ENCODE assay signal across 8 cellular contexts in the genomic region with DNA sequence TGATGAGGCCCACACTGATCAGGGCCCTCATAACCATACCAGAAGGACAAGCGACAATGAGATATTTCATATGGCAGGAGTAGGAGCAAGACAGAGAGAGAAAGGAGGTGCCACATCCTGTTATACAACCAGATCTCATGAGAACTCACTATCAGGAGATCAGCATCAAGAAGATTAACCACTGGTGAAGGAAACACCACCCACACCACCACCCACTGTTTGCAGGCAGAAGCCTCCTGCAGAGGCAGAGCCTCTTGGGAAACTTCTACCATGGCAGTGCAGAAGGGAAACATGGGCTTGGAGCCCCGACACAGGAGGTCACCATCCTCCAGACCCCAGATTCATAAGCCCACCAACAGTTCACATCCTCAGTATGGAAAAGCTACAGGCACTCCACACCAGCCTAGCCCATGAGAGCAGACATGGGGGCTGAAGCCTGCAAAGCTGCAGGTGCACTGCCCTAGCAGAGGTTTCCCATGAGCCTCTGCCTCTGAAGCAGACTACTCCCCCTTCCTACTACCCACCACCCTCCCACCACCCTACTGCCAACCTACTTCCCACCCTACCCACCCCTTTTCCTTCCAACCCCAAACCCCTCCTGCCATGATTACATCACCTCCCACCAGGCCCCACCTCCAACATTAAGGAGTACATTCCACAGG.
DNase-seq lines count a peak whose midpoint lies in the region; ATAC-seq and TF ChIP-seq lines count a peak whose summit lies in the region.
"Not testable (repeated sequence)": the region's sequence is repeated elsewhere in the genome, so short reads cannot be mapped to it uniquely, and the experiment has no call there.

No MANE protein-coding gene starts in this region.

- POLR2A ChIA-PET in CD4-positive, alpha-beta memory T cell (lab: Charles Lee; ENCODE audit: partially characterized antibody); activated CD8-positive, alpha-beta T cell treated with anti-CD3 and anti-CD28 coated beads for 36 hours (lab: Charles Lee): not testable (repeated sequence)

- H3K27ac ChIP-seq in CD4-positive, alpha-beta memory T cell (ENCODE audit: low read depth, low read length): peak overlapping the region; percentile 26
- H3K27ac ChIP-seq in caudate nucleus (ENCODE audit: low read depth, low read length): peak overlapping the region; percentile 86

- H3K36me3 Mint-ChIP-seq in CD4-positive, alpha-beta memory T cell: peaks cover 6 to 13% of the 10 kb centered on the region in 2 donors
- not testable (repeated sequence) for H3K36me3 Mint-ChIP-seq in T-helper 2 cell treated with Interferon-gamma antibody and Interleukin-4, amounts not matched to agents 5 μg/mL and 100 μg/mL, for 36 hours (ENCODE audit: low read depth); activated CD8-positive, alpha-beta T cell treated with anti-CD3 and anti-CD28 coated beads for 36 hours (ENCODE audit: low read depth); activated T-helper 2 cell treated with anti-CD3 and anti-CD28 coated beads, Interferon-gamma antibody, Interleukin-2, Interleukin-4, amounts not matched to agents 10 μg/mL and 5 μg/mL and 100 μg/mL, durations not matched to agents 14 hours and 24 hours and 36 hours (ENCODE audit: low read depth); natural killer cell treated with Interleukin-12 subunit alpha and Interleukin-12 subunit beta and Interleukin-15 and Interleukin-18, amount 100 ng/mL, for 72 hours

- CTCF ChIA-PET in CD4-positive, alpha-beta memory T cell (lab: Charles Lee; ENCODE audit: partially characterized antibody); activated CD8-positive, alpha-beta T cell treated with anti-CD3 and anti-CD28 coated beads for 36 hours (lab: Charles Lee): not testable (repeated sequence)

- H3K27ac Mint-ChIP-seq in CD4-positive, alpha-beta memory T cell: peak overlapping the region; percentile 82 to 93 (median 87)
- peak overlapping the region; percentile 88 for H3K27ac Mint-ChIP-seq in T-helper 2 cell treated with Interferon-gamma antibody and Interleukin-4, amounts not matched to agents 5 μg/mL and 100 μg/mL, for 36 hours
- H3K27ac Mint-ChIP-seq in activated CD8-positive, alpha-beta T cell treated with anti-CD3 and anti-CD28 coated beads for 36 hours: peak overlapping the region; percentile 79
- H3K27ac Mint-ChIP-seq in activated T-helper 2 cell treated with anti-CD3 and anti-CD28 coated beads, Interferon-gamma antibody, Interleukin-2, Interleukin-4, amounts not matched to agents 10 μg/mL and 5 μg/mL and 100 μg/mL, durations not matched to agents 14 hours and 24 hours and 36 hours: not testable (repeated sequence)
- H3K27ac Mint-ChIP-seq in natural killer cell treated with Interleukin-12 subunit alpha and Interleukin-12 subunit beta and Interleukin-15 and Interleukin-18, amount 100 ng/mL, for 72 hours: peak overlapping the region; percentile 54 to 87

- intact Hi-C loops in CD4-positive, alpha-beta memory T cell (cut with micrococcal nuclease): loop anchor here (2.0 kb wide), 1 partner anchor 26 kb away; no protein-coding TSS in a partner anchor
- intact Hi-C loops in activated CD8-positive, alpha-beta T cell treated with anti-CD3 and anti-CD28 coated beads for 36 hours (cut with micrococcal nuclease); activated T-helper 2 cell treated with anti-CD3 and anti-CD28 coated beads, Interferon-gamma antibody, Interleukin-2, Interleukin-4, amounts not matched to agents 10 μg/mL and 5 μg/mL and 100 μg/mL, durations not matched to agents 14 hours and 24 hours and 36 hours (cut with micrococcal nuclease): not testable (repeated sequence)

- H3K27me3 ChIP-seq in CD4-positive, alpha-beta memory T cell (ENCODE audit: insufficient read depth, low read length): not testable (repeated sequence)

- DNase-seq in CD4-positive, alpha-beta memory T cell: peak in 4 of 5 donors; percentile 53 to 60 (median 56)
- peak; percentile 71 for DNase-seq in T-helper 2 cell treated with Interferon-gamma antibody and Interleukin-4, amounts not matched to agents 5 μg/mL and 100 μg/mL, for 36 hours (ENCODE audit: low spot score)
- peak; percentile 70 for DNase-seq in activated CD8-positive, alpha-beta T cell treated with anti-CD3 and anti-CD28 coated beads for 36 hours
- DNase-seq in activated T-helper 2 cell treated with anti-CD3 and anti-CD28 coated beads, Interferon-gamma antibody, Interleukin-2, Interleukin-4, amounts not matched to agents 10 μg/mL and 5 μg/mL and 100 μg/mL, durations not matched to agents 14 hours and 24 hours and 36 hours (ENCODE audit: low spot score): peak; percentile 60
- DNase-seq in caudate nucleus (lab: John Stamatoyannopoulos, UW): peak in 36 of 61 donors; percentile 1 to 88 (median 23)
- peak; percentile 66 for DNase-seq in natural killer cell treated with Interleukin-12 subunit alpha and Interleukin-12 subunit beta and Interleukin-15 and Interleukin-18, amount 100 ng/mL, for 72 hours (ENCODE audit: low spot score)
- DNase-seq in stimulated activated CD4-positive, alpha-beta T cell treated with anti-CD3 and anti-CD28 coated beads, Interleukin-4, amount 100 ng/mL, for 48 hours (ENCODE audit: low read depth in 2 of 2): peak; percentile 7 to 22
- DNase-seq in stimulated activated CD8-positive, alpha-beta memory T cell treated with anti-CD3 and anti-CD28 coated beads, Interleukin-7, amount 100 ng/mL, for 24 hours (ENCODE audit: low read depth): peak; percentile 4

- H3K36me3 ChIP-seq in CD4-positive, alpha-beta memory T cell (ENCODE audit: insufficient read depth, low read length): not testable (repeated sequence)

- H3K4me3 ChIP-seq in CD4-positive, alpha-beta memory T cell (ENCODE audit: low read length in 2 of 2): not testable (repeated sequence)

- H3K4me1 ChIP-seq in CD4-positive, alpha-beta memory T cell (ENCODE audit: insufficient read depth, low read length): peaks cover 45% of the 10 kb centered on the region

- peak overlapping the region; percentile 36 to 87 (median 76) for H3K4me3 Mint-ChIP-seq in CD4-positive, alpha-beta memory T cell
- peak overlapping the region; percentile 72 for H3K4me3 Mint-ChIP-seq in T-helper 2 cell treated with Interferon-gamma antibody and Interleukin-4, amounts not matched to agents 5 μg/mL and 100 μg/mL, for 36 hours
- H3K4me3 Mint-ChIP-seq in activated CD8-positive, alpha-beta T cell treated with anti-CD3 and anti-CD28 coated beads for 36 hours: not testable (repeated sequence)
- peak overlapping the region; percentile 49 for H3K4me3 Mint-ChIP-seq in activated T-helper 2 cell treated with anti-CD3 and anti-CD28 coated beads, Interferon-gamma antibody, Interleukin-2, Interleukin-4, amounts not matched to agents 10 μg/mL and 5 μg/mL and 100 μg/mL, durations not matched to agents 14 hours and 24 hours and 36 hours (ENCODE audit: low read depth)
- H3K4me3 Mint-ChIP-seq in natural killer cell treated with Interleukin-12 subunit alpha and Interleukin-12 subunit beta and Interleukin-15 and Interleukin-18, amount 100 ng/mL, for 72 hours: peak overlapping the region; percentile 19

- ATAC-seq in activated CD8-positive, alpha-beta T cell treated with anti-CD3 and anti-CD28 coated beads for 36 hours; natural killer cell treated with Interleukin-12 subunit alpha and Interleukin-12 subunit beta and Interleukin-15 and Interleukin-18, amount 100 ng/mL, for 72 hours: not testable (repeated sequence)

- not testable (repeated sequence) for H3K9me3 Mint-ChIP-seq in CD4-positive, alpha-beta memory T cell; T-helper 2 cell treated with Interferon-gamma antibody and Interleukin-4, amounts not matched to agents 5 μg/mL and 100 μg/mL, for 36 hours; activated CD8-positive, alpha-beta T cell treated with anti-CD3 and anti-CD28 coated beads for 36 hours; activated T-helper 2 cell treated with anti-CD3 and anti-CD28 coated beads, Interferon-gamma antibody, Interleukin-2, Interleukin-4, amounts not matched to agents 10 μg/mL and 5 μg/mL and 100 μg/mL, durations not matched to agents 14 hours and 24 hours and 36 hours; natural killer cell treated with Interleukin-12 subunit alpha and Interleukin-12 subunit beta and Interleukin-15 and Interleukin-18, amount 100 ng/mL, for 72 hours

- H3K27me3 Mint-ChIP-seq in CD4-positive, alpha-beta memory T cell; T-helper 2 cell treated with Interferon-gamma antibody and Interleukin-4, amounts not matched to agents 5 μg/mL and 100 μg/mL, for 36 hours (ENCODE audit: low read depth); activated CD8-positive, alpha-beta T cell treated with anti-CD3 and anti-CD28 coated beads for 36 hours; activated T-helper 2 cell treated with anti-CD3 and anti-CD28 coated beads, Interferon-gamma antibody, Interleukin-2, Interleukin-4, amounts not matched to agents 10 μg/mL and 5 μg/mL and 100 μg/mL, durations not matched to agents 14 hours and 24 hours and 36 hours (ENCODE audit: low read depth); natural killer cell treated with Interleukin-12 subunit alpha and Interleukin-12 subunit beta and Interleukin-15 and Interleukin-18, amount 100 ng/mL, for 72 hours: not testable (repeated sequence)

- not testable (repeated sequence) for TF ChIP-seq CTCF in activated CD8-positive, alpha-beta T cell treated with anti-CD3 and anti-CD28 coated beads for 36 hours (IDR thresholded peaks at IDR 0.05)

- H3K4me1 Mint-ChIP-seq in CD4-positive, alpha-beta memory T cell: peaks cover 31 to 53% (median 41%) of the 10 kb centered on the region in 4 donors
- H3K4me1 Mint-ChIP-seq in T-helper 2 cell treated with Interferon-gamma antibody and Interleukin-4, amounts not matched to agents 5 μg/mL and 100 μg/mL, for 36 hours (ENCODE audit: low read depth): peaks cover 24% of the 10 kb centered on the region
- H3K4me1 Mint-ChIP-seq in activated CD8-positive, alpha-beta T cell treated with anti-CD3 and anti-CD28 coated beads for 36 hours (ENCODE audit: low read depth): peaks cover 29% of the 10 kb centered on the region
- peaks cover 19% of the 10 kb centered on the region for H3K4me1 Mint-ChIP-seq in activated T-helper 2 cell treated with anti-CD3 and anti-CD28 coated beads, Interferon-gamma antibody, Interleukin-2, Interleukin-4, amounts not matched to agents 10 μg/mL and 5 μg/mL and 100 μg/mL, durations not matched to agents 14 hours and 24 hours and 36 hours (ENCODE audit: low read depth)
- H3K4me1 Mint-ChIP-seq in natural killer cell treated with Interleukin-12 subunit alpha and Interleukin-12 subunit beta and Interleukin-15 and Interleukin-18, amount 100 ng/mL, for 72 hours (ENCODE audit: low read depth in 2 of 2): peaks cover 36 to 42% of the 10 kb centered on the region in 2 donors

- not testable (repeated sequence) for H3K9me3 ChIP-seq in CD4-positive, alpha-beta memory T cell (ENCODE audit: control insufficient read depth in 1 of 2, low read length in 2 of 2)

Comparison
In these comparisons a context has a peak if more than half of its experiments do, and no peak if none do; other contexts are left out.
1. DNase-seq: peak in every context shown above with its lines; median percentile 71 in T-helper 2 cell treated with Interferon-gamma antibody and Interleukin-4, amounts not matched to agents 5 μg/mL and 100 μg/mL, for 36 hours; 70 in activated CD8-positive, alpha-beta T cell treated with anti-CD3 and anti-CD28 coated beads for 36 hours; 66 in natural killer cell treated with Interleukin-12 subunit alpha and Interleukin-12 subunit beta and Interleukin-15 and Interleukin-18, amount 100 ng/mL, for 72 hours; 60 in activated T-helper 2 cell treated with anti-CD3 and anti-CD28 coated beads, Interferon-gamma antibody, Interleukin-2, Interleukin-4, amounts not matched to agents 10 μg/mL and 5 μg/mL and 100 μg/mL, durations not matched to agents 14 hours and 24 hours and 36 hours; 56 in CD4-positive, alpha-beta memory T cell; 23 in caudate nucleus; 14 in stimulated activated CD4-positive, alpha-beta T cell treated with anti-CD3 and anti-CD28 coated beads, Interleukin-4, amount 100 ng/mL, for 48 hours; 4 in stimulated activated CD8-positive, alpha-beta memory T cell treated with anti-CD3 and anti-CD28 coated beads, Interleukin-7, amount 100 ng/mL, for 24 hours.